In the genomic region with DNA sequence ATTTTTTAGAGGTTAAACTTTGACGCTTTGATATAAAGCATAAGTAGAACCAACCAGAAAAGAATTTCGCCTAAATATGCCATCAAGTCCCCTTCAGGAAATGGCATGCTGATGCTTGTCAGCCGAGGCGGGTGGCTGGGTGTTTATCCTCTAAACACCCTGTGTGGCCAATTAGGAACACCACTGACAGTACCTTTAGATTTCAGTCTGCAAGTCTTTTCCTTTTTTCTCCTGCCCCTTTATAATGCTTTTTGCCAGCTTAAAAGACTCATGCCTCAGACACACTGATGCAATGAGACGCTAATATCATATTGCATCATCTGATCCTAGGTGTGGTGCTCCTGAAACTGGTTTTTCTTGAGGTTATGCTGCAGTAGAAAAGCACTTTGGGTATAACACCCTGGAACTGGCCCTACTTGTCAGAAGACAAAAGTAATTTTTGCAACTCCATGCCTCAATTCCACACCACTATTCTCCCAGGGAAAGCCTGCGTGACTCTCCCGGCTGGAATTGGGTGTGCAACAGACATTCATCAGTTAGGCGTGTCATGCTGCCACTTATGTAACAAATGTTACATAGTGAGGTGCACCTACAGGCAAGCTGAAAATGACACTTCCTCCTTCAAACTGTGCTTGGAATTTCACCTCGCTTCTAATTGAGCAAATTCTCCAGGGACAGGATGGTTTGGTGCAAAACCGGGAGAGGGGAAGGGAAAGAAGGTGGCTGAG, we compare ENCODE assay signal across 8 cellular contexts. TPM values are rescaled to one million over a fixed set of nuclear protein-coding genes. Genes with fewer than 3 reads are reported as not detected.
A peak's percentile ranks its signal among the peaks of the same experiment; 100 is the strongest.
DNase-seq lines count a peak whose midpoint lies in the region; ATAC-seq, FAIRE-seq and TF ChIP-seq lines count a peak whose summit lies in the region.

No MANE protein-coding gene starts in this region.

- no peak for TF ChIP-seq POLR2A in GM12891 (IDR thresholded peaks at IDR 0.05; ENCODE audit: low read depth, low read length)

- no peak for ATAC-seq in HG02938 (IDR thresholded peaks at IDR 0.05; ENCODE audit: unreplicated experiment)
- ATAC-seq in GM18861 (IDR thresholded peaks at IDR 0.05; ENCODE audit: unreplicated experiment), result no peak

- POLR2A ChIA-PET in RWPE1 (lab: Yijun Ruan, JAX; ENCODE audit: low non-redundant PET), result interaction anchor here (0.6 to 2.9 kb wide), 3 partner anchors 11 to 33 kb away, joined by 3 to 11 read pairs (median 3); no protein-coding TSS in a partner anchor

- no peak overlapping the region for H2AFZ ChIP-seq in ACC112 (ENCODE audit: low read length, unreplicated experiment)

- no peaks in the 10 kb centered on the region for H3K36me3 ChIP-seq in ACC112 (ENCODE audit: insufficient read depth, low read length)

- FAIRE-seq in GM12891 (lab: Jason Lieb, UNC), result no peak

- no peaks in the 10 kb centered on the region for H3K27me3 ChIP-seq in ACC112 (ENCODE audit: insufficient read depth, low read length)

- CTCF ChIA-PET in RWPE1 (lab: Yijun Ruan, JAX), result interaction anchor here (0.6 to 1.5 kb wide), 3 partner anchors 11 to 195 kb away, joined by 3 to 4 read pairs (median 3); no protein-coding TSS in a partner anchor

- DNase-seq in GM12891 (ENCODE audit: insufficient read length, low spot score), result no peak
- DNase-seq in RWPE1 (ENCODE audit: low spot score), result peak; percentile 78
- peak; percentile 63 for DNase-seq in fibroblast of villous mesenchyme (ENCODE audit: low read depth)
- no peak for DNase-seq in foreskin melanocyte
- DNase-seq in ecto neural progenitor cell (ENCODE audit: low spot score), result no peak

- H3K4me3 ChIP-seq in ACC112 (ENCODE audit: low read depth, low read length) (peak overlapping the region; percentile 80; the same call in 1 of the 2 replicates), fibroblast of villous mesenchyme (ENCODE audit: low read depth, low read length) (no peak overlapping the region)

- H3K27ac ChIP-seq in ACC112 (ENCODE audit: low read depth, low read length), result peak overlapping the region; percentile 14; the same call in 1 of the 2 replicates
- peak overlapping the region; percentile 99 for H3K27ac ChIP-seq in RWPE1

- H3K79me2 ChIP-seq in ACC112 (ENCODE audit: control insufficient read depth, insufficient read depth, low read length, unreplicated experiment), result peaks cover 22% of the 10 kb centered on the region

- H3K4me1 ChIP-seq in ACC112 (ENCODE audit: control insufficient read depth, insufficient read depth, low read length, unreplicated experiment), result peaks cover 22% of the 10 kb centered on the region

- no peak for TF ChIP-seq CTCF in RWPE1 (conservative IDR thresholded peaks at IDR 0.05; ENCODE audit: low read depth)
- TF ChIP-seq CTCF in fibroblast of villous mesenchyme (IDR thresholded peaks at IDR 0.05; ENCODE audit: insufficient read depth, low read depth, low read length), result no peak

TF ChIP-seq in GM12891, 5 proteins besides CTCF, POLR2A, EP300 and RAD21:
- no peak for TF ChIP-seq PAX5 (IDR thresholded peaks at IDR 0.05; ENCODE audit: insufficient read depth, low read length, severe bottlenecking)
- peak; percentile 35; the same call in 1 of the 2 replicates for TF ChIP-seq SPI1 (IDR thresholded peaks at IDR 0.05; ENCODE audit: low read depth, low read length)
- TF ChIP-seq POLR2AphosphoS5 (IDR thresholded peaks at IDR 0.05; ENCODE audit: low read depth, low read length), result no peak
- no peak for TF ChIP-seq TAF1 (IDR thresholded peaks at IDR 0.05; ENCODE audit: low read depth, low read length)
TF ChIP-seq in GM12891: peak in this region for 1.

RNA-seq across cellular contexts. Expression of gene RCC2, which starts 2.0 kb away (rescaled TPM):
- 44.9 TPM for polyA plus RNA-seq in GM12891 (2012; ENCODE audit: low read depth, missing spikeins)
- total RNA-seq in fibroblast of villous mesenchyme, result 59.9 and 74.7 TPM in 2 replicates

Comparison
In these comparisons a context has a peak if more than half of its experiments do, and no peak if none do; other contexts are left out.
1. DNase-seq: peak in RWPE1 (single experiment) and fibroblast of villous mesenchyme (single experiment); none in GM12891 (single experiment), foreskin melanocyte (single experiment) and ecto neural progenitor cell (single experiment).